In the genomic region with DNA sequence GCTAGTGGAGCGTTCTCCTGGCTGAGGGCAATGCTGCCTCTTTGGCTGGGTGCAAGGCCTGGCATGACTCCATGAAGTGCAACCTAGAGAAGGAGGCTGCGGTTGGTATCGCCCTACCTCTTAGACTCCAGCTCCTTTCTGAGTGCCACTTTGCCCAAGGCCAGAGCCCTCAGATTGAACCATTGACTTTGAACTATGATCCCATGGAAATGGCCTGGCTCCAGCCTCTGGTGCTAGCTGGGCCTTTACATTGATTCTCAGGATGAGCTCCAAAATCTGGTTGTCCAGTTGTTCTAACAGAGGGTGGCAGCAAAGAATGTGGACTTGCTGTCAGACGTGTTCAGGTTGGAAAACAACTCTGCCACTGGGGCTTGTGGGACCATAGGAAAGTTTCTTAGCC, we compare ENCODE assay signal across 28 cellular contexts. TPM values are rescaled to one million over a fixed set of nuclear protein-coding genes. Genes with fewer than 3 reads are reported as not detected.
"Had no signal": no experiment of that assay in that cellular context is flagged by ENCODE, and none has a peak within 500 bp of the region (broad histone marks: within the 10 kb centered on the region; RNA-seq: fewer than 3 reads in every experiment).

No MANE protein-coding gene starts in this region.

- H3K4me3 Mint-ChIP-seq: activated CD4-positive, alpha-beta memory T cell treated with anti-CD3 and anti-CD28 coated beads, Interleukin-2, amount 10 ng/mL, durations not matched to agents 7 days and 5 days; activated CD8-positive, alpha-beta memory T cell treated with anti-CD3 and anti-CD28 coated beads, Interleukin-2, amount 10 ng/mL, durations not matched to agents 7 days and 5 days; activated naive CD8-positive, alpha-beta T cell treated with anti-CD3 and anti-CD28 coated beads, Interleukin-2, amount 50 U/mL, for 24 hours; activated T-helper 1 cell treated with anti-CD3 and anti-CD28 coated beads, Interleukin-12 subunit alpha, Interleukin-12 subunit beta, Interleukin-2, Interleukin-4 antibody, amounts not matched to agents 30 ng/mL and 10 ng/mL and 1 ng/mL, durations not matched to agents 14 hours and 24 hours and 36 hours; effector memory CD8-positive, alpha-beta T cell; memory B cell; natural killer cell treated with Interleukin-12 subunit alpha and Interleukin-12 subunit beta and Interleukin-15 and Interleukin-18, amount 100 ng/mL, for 72 hours; stimulated activated naive CD8-positive, alpha-beta T cell treated with anti-CD3 and anti-CD28 coated beads, Interleukin-15, Interleukin-2, amounts not matched to agents 100 ng/mL and 50 ng/mL, for 24 hours; T-helper 1 cell treated with Interleukin-12 subunit alpha and Interleukin-12 subunit beta and Interleukin-4 antibody, amounts not matched to agents 30 μg/mL and 1 μg/mL, for 36 hours had no signal

- H3K9me3 ChIP-seq: body of pancreas, thyroid gland, upper lobe of right lung had no signal

- H3K4me3 ChIP-seq: body of pancreas, esophagus squamous epithelium, gastroesophageal sphincter, thyroid gland, upper lobe of right lung had no signal

- H3K4me1 Mint-ChIP-seq: activated CD4-positive, alpha-beta memory T cell treated with anti-CD3 and anti-CD28 coated beads, Interleukin-2, amount 10 ng/mL, durations not matched to agents 7 days and 5 days; activated CD8-positive, alpha-beta memory T cell treated with anti-CD3 and anti-CD28 coated beads, Interleukin-2, amount 10 ng/mL, durations not matched to agents 7 days and 5 days; activated naive CD8-positive, alpha-beta T cell treated with anti-CD3 and anti-CD28 coated beads, Interleukin-2, amount 50 U/mL, for 24 hours; memory B cell had no signal

- H3K36me3 ChIP-seq: esophagus squamous epithelium, gastroesophageal sphincter, thyroid gland, upper lobe of right lung had no signal

- H3K27ac ChIP-seq: body of pancreas, esophagus squamous epithelium, gastroesophageal sphincter, thyroid gland, upper lobe of right lung had no signal

- DNase-seq: activated CD4-positive, alpha-beta memory T cell treated with anti-CD3 and anti-CD28 coated beads, Interleukin-2, amount 10 ng/mL, durations not matched to agents 7 days and 5 days; activated CD4-positive, alpha-beta T cell treated with anti-CD3 and anti-CD28 coated beads for 4 hours; activated CD4-positive, CD25-positive, alpha-beta regulatory T cell; activated gamma-delta T cell; activated naive CD4-positive, alpha-beta T cell treated with anti-CD3 and anti-CD28 coated beads, Interleukin-2, amount 50 U/mL, for 16 hours; activated naive CD8-positive, alpha-beta T cell treated with anti-CD3 and anti-CD28 coated beads, Interleukin-2, amount 50 U/mL, for 24 hours; activated T-cell treated with anti-CD3 and anti-CD28 coated beads for 4 hours; body of pancreas; caudate nucleus; effector memory CD8-positive, alpha-beta T cell; esophagus squamous epithelium; head of caudate nucleus; hypothalamus; left ventricle myocardium superior; small intestine; stimulated activated CD4-positive, alpha-beta T cell treated with anti-CD3 and anti-CD28 coated beads, Interleukin-4, amount 100 ng/mL, for 1 hour; substantia nigra; thyroid gland; upper lobe of right lung had no signal

- ATAC-seq: activated CD8-positive, alpha-beta memory T cell treated with anti-CD3 and anti-CD28 coated beads, Interleukin-2, amount 10 ng/mL, durations not matched to agents 7 days and 5 days; activated naive CD8-positive, alpha-beta T cell treated with anti-CD3 and anti-CD28 coated beads, Interleukin-2, amount 50 U/mL, for 24 hours; body of pancreas; effector memory CD8-positive, alpha-beta T cell; gastroesophageal sphincter; left ventricle myocardium superior; natural killer cell treated with Interleukin-12 subunit alpha and Interleukin-12 subunit beta and Interleukin-15 and Interleukin-18, amount 100 ng/mL, for 72 hours; sciatic nerve; upper lobe of right lung had no signal

- H3K27me3 ChIP-seq: body of pancreas, thyroid gland, upper lobe of right lung had no signal

- H3K27ac Mint-ChIP-seq: activated CD4-positive, alpha-beta memory T cell treated with anti-CD3 and anti-CD28 coated beads, Interleukin-2, amount 10 ng/mL, durations not matched to agents 7 days and 5 days; activated CD8-positive, alpha-beta memory T cell treated with anti-CD3 and anti-CD28 coated beads, Interleukin-2, amount 10 ng/mL, durations not matched to agents 7 days and 5 days; activated naive CD8-positive, alpha-beta T cell treated with anti-CD3 and anti-CD28 coated beads, Interleukin-2, amount 50 U/mL, for 24 hours; activated T-helper 1 cell treated with anti-CD3 and anti-CD28 coated beads, Interleukin-12 subunit alpha, Interleukin-12 subunit beta, Interleukin-2, Interleukin-4 antibody, amounts not matched to agents 30 ng/mL and 10 ng/mL and 1 ng/mL, durations not matched to agents 14 hours and 24 hours and 36 hours; effector memory CD8-positive, alpha-beta T cell; memory B cell; natural killer cell treated with Interleukin-12 subunit alpha and Interleukin-12 subunit beta and Interleukin-15 and Interleukin-18, amount 100 ng/mL, for 72 hours; stimulated activated naive CD8-positive, alpha-beta T cell treated with anti-CD3 and anti-CD28 coated beads, Interleukin-15, Interleukin-2, amounts not matched to agents 100 ng/mL and 50 ng/mL, for 24 hours; T-helper 1 cell treated with Interleukin-12 subunit alpha and Interleukin-12 subunit beta and Interleukin-4 antibody, amounts not matched to agents 30 μg/mL and 1 μg/mL, for 36 hours had no signal

- H3K9me3 Mint-ChIP-seq: activated CD4-positive, alpha-beta memory T cell treated with anti-CD3 and anti-CD28 coated beads, Interleukin-2, amount 10 ng/mL, durations not matched to agents 7 days and 5 days; activated naive CD8-positive, alpha-beta T cell treated with anti-CD3 and anti-CD28 coated beads, Interleukin-2, amount 50 U/mL, for 24 hours had no signal

- H3K36me3 Mint-ChIP-seq: activated CD8-positive, alpha-beta memory T cell treated with anti-CD3 and anti-CD28 coated beads, Interleukin-2, amount 10 ng/mL, durations not matched to agents 7 days and 5 days; natural killer cell treated with Interleukin-12 subunit alpha and Interleukin-12 subunit beta and Interleukin-15 and Interleukin-18, amount 100 ng/mL, for 72 hours had no signal

- H3K4me1 ChIP-seq: body of pancreas, esophagus squamous epithelium, gastroesophageal sphincter, thyroid gland, upper lobe of right lung had no signal

- FAIRE-seq: endothelial cell of umbilical vein, small intestine had no signal

RNA-seq across cellular contexts. Expression of gene SMOC1, which starts 16.1 kb away (rescaled TPM):
- total RNA-seq: activated CD4-positive, alpha-beta memory T cell treated with anti-CD3 and anti-CD28 coated beads, Interleukin-2, amount 10 ng/mL, durations not matched to agents 7 days and 5 days; activated CD8-positive, alpha-beta memory T cell treated with anti-CD3 and anti-CD28 coated beads, Interleukin-2, amount 10 ng/mL, durations not matched to agents 7 days and 5 days; activated T-helper 1 cell treated with anti-CD3 and anti-CD28 coated beads, Interleukin-12 subunit alpha, Interleukin-12 subunit beta, Interleukin-2, Interleukin-4 antibody, amounts not matched to agents 30 ng/mL and 10 ng/mL and 1 ng/mL, durations not matched to agents 14 hours and 24 hours and 36 hours; natural killer cell treated with Interleukin-12 subunit alpha and Interleukin-12 subunit beta and Interleukin-15 and Interleukin-18, amount 100 ng/mL, for 72 hours had no signal
